Comparison of ENCODE assay signal across 19 cellular contexts in the genomic region with DNA sequence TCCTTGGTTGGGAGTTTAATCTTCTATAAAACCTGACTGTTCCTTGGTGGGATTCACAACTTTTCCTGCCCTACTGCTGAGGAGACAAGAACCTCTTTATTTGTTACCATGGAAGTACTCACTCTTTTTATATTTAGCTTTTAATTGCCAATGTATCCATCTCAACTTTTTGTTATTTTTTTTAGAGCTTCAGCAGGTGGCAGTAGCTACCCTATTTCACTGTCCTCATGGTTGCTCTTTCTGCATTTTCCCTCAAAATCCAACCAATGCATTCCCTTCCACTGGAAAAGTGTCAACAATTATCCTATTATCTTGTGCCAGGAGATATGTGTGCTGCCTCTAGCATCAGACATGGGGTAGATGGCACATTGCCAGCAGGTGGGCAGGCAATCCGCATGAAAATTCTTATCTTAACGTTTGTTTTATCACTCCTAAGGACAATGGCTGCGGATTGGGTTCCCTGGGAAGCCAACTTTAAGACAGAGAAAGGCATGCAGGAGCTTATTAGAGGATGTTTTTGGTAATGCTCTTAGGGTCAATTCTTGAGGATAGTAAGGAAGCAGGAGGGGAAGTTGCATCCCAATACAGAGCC.
DNase-seq lines count a peak whose midpoint lies in the region; ATAC-seq and TF ChIP-seq lines count a peak whose summit lies in the region.
"Had no signal": no experiment of that assay in that cellular context is flagged by ENCODE, and none has a peak within 500 bp of the region (broad histone marks: within the 10 kb centered on the region; RNA-seq: fewer than 3 reads in every experiment).

No MANE protein-coding gene starts in this region.

- no peaks in the 10 kb centered on the region for H3K36me3 Mint-ChIP-seq in HFFc6 (ENCODE audit: low read depth)
- no peaks in the 10 kb centered on the region for H3K36me3 Mint-ChIP-seq in effector memory CD8-positive, alpha-beta T cell (ENCODE audit: insufficient read depth)

- H3K27me3 ChIP-seq in AG04450 (ENCODE audit: control insufficient read depth, insufficient read depth, low read length), result no peaks in the 10 kb centered on the region
- H3K27me3 ChIP-seq in Panc1 (ENCODE audit: control insufficient read depth, insufficient read depth, low read length), result no peaks in the 10 kb centered on the region
- H3K27me3 ChIP-seq in BE2C, result no peaks in the 10 kb centered on the region
- H3K27me3 ChIP-seq: body of pancreas, thyroid gland had no signal

- no peak overlapping the region for H3K4me3 Mint-ChIP-seq in HFFc6
- H3K4me3 Mint-ChIP-seq in effector memory CD8-positive, alpha-beta T cell, result no peak overlapping the region
- H3K4me3 Mint-ChIP-seq: activated naive CD4-positive, alpha-beta T cell treated with anti-CD3 and anti-CD28 coated beads for 36 hours; T-helper 17 cell had no signal

- H3K4me1 Mint-ChIP-seq in HFFc6 (ENCODE audit: low read depth), result no peaks in the 10 kb centered on the region
- H3K4me1 Mint-ChIP-seq in effector memory CD8-positive, alpha-beta T cell (ENCODE audit: low read depth in 2 of 2), result no peaks in the 10 kb centered on the region
- H3K4me1 Mint-ChIP-seq: T-helper 17 cell had no signal

- CTCF ChIA-PET in AG04450 (lab: Charles Lee), result interaction anchor here (0.7 to 4.1 kb wide), 8 partner anchors 10 to 1202 kb away, joined by 3 to 38 read pairs (median 4); a partner anchor contains a TSS
- CTCF ChIA-PET in Panc1 (lab: Charles Lee), result no interaction called here

- H3K27me3 Mint-ChIP-seq in HFFc6 (ENCODE audit: insufficient read depth), result peaks cover 8% of the 10 kb centered on the region
- peaks cover 17 to 21% of the 10 kb centered on the region in 2 donors for H3K27me3 Mint-ChIP-seq in effector memory CD8-positive, alpha-beta T cell

- ATAC-seq in Panc1 (no peak), HG03175 (IDR thresholded peaks at IDR 0.05; ENCODE audit: unreplicated experiment) (no peak)
- ATAC-seq in effector memory CD8-positive, alpha-beta T cell (replicated peaks), result no peak
- ATAC-seq: body of pancreas, T-helper 17 cell had no signal

- no peaks in the 10 kb centered on the region for H3K36me3 ChIP-seq in Panc1 (ENCODE audit: control insufficient read depth, insufficient read depth, low read length)
- no peaks in the 10 kb centered on the region for H3K36me3 ChIP-seq in BE2C
- H3K36me3 ChIP-seq: sigmoid colon, thyroid gland had no signal

- intact Hi-C loops in Panc1 (cut with micrococcal nuclease; ENCODE audit: unreplicated experiment), result no loop called here

- peak; percentile 29 for TF ChIP-seq CTCF in AG04450 (IDR thresholded peaks at IDR 0.05; ENCODE audit: low read depth, low read length)
- peak; percentile 53 for TF ChIP-seq CTCF in HFFc6 (IDR thresholded peaks at IDR 0.05)
- peak; percentile 17; the same call in 1 of the 2 replicates for TF ChIP-seq CTCF in Panc1 (IDR thresholded peaks at IDR 0.05)
- TF ChIP-seq CTCF in fibroblast of the aortic adventitia (IDR thresholded peaks at IDR 0.05; ENCODE audit: insufficient read depth, low read length), result peak; percentile 5
- TF ChIP-seq CTCF in BE2C (IDR thresholded peaks at IDR 0.05; ENCODE audit: low read depth, low read length), result no peak

- no peak overlapping the region for H3K27ac ChIP-seq in AG04450 (ENCODE audit: low read depth, low read length)
- no peak overlapping the region for H3K27ac ChIP-seq in Panc1 (ENCODE audit: low read length)
- H3K27ac ChIP-seq: body of pancreas, sigmoid colon, thyroid gland had no signal

- H3K9me3 ChIP-seq in AG04450 (ENCODE audit: control insufficient read depth, insufficient read depth, low read length), result no peaks in the 10 kb centered on the region
- no peaks in the 10 kb centered on the region for H3K9me3 ChIP-seq in Panc1 (ENCODE audit: control insufficient read depth, insufficient read depth, low read depth, low read length)
- no peaks in the 10 kb centered on the region for H3K9me3 ChIP-seq in BE2C
- H3K9me3 ChIP-seq: body of pancreas, sigmoid colon, thyroid gland had no signal

- DNase-seq in AG04450 (ENCODE audit: low read depth, low spot score), result no peak
- no peak for DNase-seq in HFFc6
- no peak for DNase-seq in Panc1 (ENCODE audit: low read depth, low spot score)
- peak; percentile 9 for DNase-seq in fibroblast of the aortic adventitia (ENCODE audit: low read depth)
- no peak for DNase-seq in effector memory CD8-positive, alpha-beta T cell
- DNase-seq in BE2C, result no peak
- no peak for DNase-seq in NCI-H2227 (lab: John Stamatoyannopoulos, UW; ENCODE audit: unreplicated experiment)
- DNase-seq: activated CD4-positive, CD25-positive, alpha-beta regulatory T cell treated with anti-CD3 and anti-CD28 coated beads, Interleukin-2, amount 50 U/mL, for 72 hours; activated CD8-positive, alpha-beta memory T cell treated with anti-CD3 and anti-CD28 coated beads, Interleukin-2, amount 50 U/mL, for 48 hours; activated naive CD4-positive, alpha-beta T cell treated with anti-CD3 and anti-CD28 coated beads for 36 hours; body of pancreas; DMS79; mesenchymal stem cell; NCI-H524 treated with DMSO at 0.1 percent for 48 hours; sigmoid colon; stimulated activated CD4-positive, alpha-beta T cell treated with anti-CD3 and anti-CD28 coated beads, Interleukin-4, amount 100 ng/mL, for 24 hours; T-helper 17 cell; thyroid gland had no signal

- in situ Hi-C loops in Panc1 (cut with HindIII; ENCODE audit: low pct_unique_long_range_greater_than_20kb, low sequenced_read_pairs), result no loop called here

- H3K4me3 ChIP-seq in AG04450 (ENCODE audit: low read depth, low read length), result no peak overlapping the region
- no peak overlapping the region for H3K4me3 ChIP-seq in Panc1 (ENCODE audit: low read depth in 2 of 2, low read length in 2 of 2)
- no peak overlapping the region for H3K4me3 ChIP-seq in fibroblast of the aortic adventitia (ENCODE audit: low read depth, low read length)
- H3K4me3 ChIP-seq in BE2C (ENCODE audit: low read depth, low read length), result no peak overlapping the region
- H3K4me3 ChIP-seq: body of pancreas, sigmoid colon, thyroid gland had no signal

- no peak overlapping the region for H3K27ac Mint-ChIP-seq in HFFc6
- no peak overlapping the region for H3K27ac Mint-ChIP-seq in effector memory CD8-positive, alpha-beta T cell
- H3K27ac Mint-ChIP-seq: activated naive CD4-positive, alpha-beta T cell treated with anti-CD3 and anti-CD28 coated beads for 36 hours; T-helper 17 cell had no signal

- H3K4me1 ChIP-seq in Panc1 (ENCODE audit: control insufficient read depth, insufficient read depth, low read length) (no peaks in the 10 kb centered on the region), BE2C (no peaks in the 10 kb centered on the region)
- H3K4me1 ChIP-seq: body of pancreas, sigmoid colon, thyroid gland had no signal

- POLR2A ChIA-PET in AG04450 (lab: Yijun Ruan, JAX) (no interaction called here), Panc1 (lab: Charles Lee) (no interaction called here)

- no peaks in the 10 kb centered on the region for H3K9me3 Mint-ChIP-seq in HFFc6
- H3K9me3 Mint-ChIP-seq in effector memory CD8-positive, alpha-beta T cell, result no peaks in the 10 kb centered on the region
- H3K9me3 Mint-ChIP-seq: activated naive CD4-positive, alpha-beta T cell treated with anti-CD3 and anti-CD28 coated beads for 36 hours had no signal

- no TSS peak for BruUV-seq in Panc1 (replicated peaks; lab: Mats Ljungman, UMichigan)
